ENCODE assay signal across 18 cellular contexts in genomic region chr9:130262771-130263170, GRCh38. TPM values are rescaled to one million over a fixed set of nuclear protein-coding genes. Genes with fewer than 3 reads are reported as not detected.
"Had no signal": no experiment of that assay in that cellular context is flagged by ENCODE, and none has a peak within 500 bp of the region (broad histone marks: within the 10 kb centered on the region; RNA-seq: fewer than 3 reads in every experiment).

No MANE protein-coding gene starts in this region.

- H3K4me3 Mint-ChIP-seq: central memory CD8-positive, alpha-beta T cell; effector memory CD8-positive, alpha-beta T cell; natural killer cell; neural crest cell; type B pancreatic cell had no signal

- ATAC-seq: effector memory CD8-positive, alpha-beta T cell; foreskin keratinocyte; left colon; natural killer cell; right cardiac atrium had no signal

- H3K36me3 ChIP-seq: stomach, thoracic aorta had no signal

- H3K4me1 ChIP-seq: foreskin keratinocyte had no signal

- H3K4me1 Mint-ChIP-seq: central memory CD8-positive, alpha-beta T cell; natural killer cell; neural crest cell had no signal

- H3K4me3 ChIP-seq: hepatocyte, mucosa of descending colon, stomach, thoracic aorta had no signal

- H3K9me3 Mint-ChIP-seq: central memory CD8-positive, alpha-beta T cell; effector memory CD8-positive, alpha-beta T cell; natural killer cell; neural crest cell; type B pancreatic cell had no signal

- H3K9me3 ChIP-seq: mucosa of descending colon, stomach, thoracic aorta had no signal

- H3K27ac Mint-ChIP-seq: effector memory CD8-positive, alpha-beta T cell; natural killer cell; type B pancreatic cell had no signal

- DNase-seq: effector memory CD8-positive, alpha-beta T cell; foreskin keratinocyte; left colon; mammary epithelial cell; mucosa of descending colon; natural killer cell; right cardiac atrium; stimulated activated CD4-positive, alpha-beta T cell treated with anti-CD3 and anti-CD28 coated beads, Interleukin-2, amount 100 ng/mL, for 24 hours; stimulated activated CD4-positive, alpha-beta T cell treated with anti-CD3 and anti-CD28 coated beads, Interleukin-4, amount 100 ng/mL, for 4 hours; stimulated activated naive CD4-positive, alpha-beta T cell; stomach; substantia nigra had no signal

- H3K27ac ChIP-seq: foreskin keratinocyte, hepatocyte, stomach, thoracic aorta had no signal

- H3K36me3 Mint-ChIP-seq: natural killer cell had no signal

- H3K4me2 ChIP-seq: hepatocyte had no signal

RNA-seq across cellular contexts. Expression of gene HMCN2, which starts 2.8 kb away (rescaled TPM):
- total RNA-seq: foreskin keratinocyte, kidney epithelial cell, natural killer cell, neural crest cell had no signal
- polyA plus RNA-seq: foreskin keratinocyte had no signal
